21 cellular contexts compared by ENCODE assay signal in the genomic region with DNA sequence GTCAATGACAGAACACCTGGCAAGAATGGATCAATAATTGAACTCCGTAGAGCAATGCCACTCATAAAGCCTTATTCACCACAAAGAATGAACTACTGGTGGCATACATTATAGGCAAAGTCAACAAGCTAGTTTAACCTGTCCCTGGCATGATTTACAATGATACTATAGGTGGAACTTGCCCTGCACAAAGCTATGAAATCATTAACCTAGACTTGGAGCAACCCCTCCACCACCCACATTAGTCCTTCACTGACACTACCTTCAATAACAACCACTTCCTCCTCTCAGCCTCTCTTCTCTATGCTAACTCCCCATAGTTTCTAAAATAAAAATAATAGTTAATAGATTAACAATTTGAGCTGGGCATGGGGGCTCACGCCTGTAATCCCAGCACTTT.
DNase-seq lines count a peak whose midpoint lies in the region; ATAC-seq, FAIRE-seq and TF ChIP-seq lines count a peak whose summit lies in the region.
"Had no signal": no experiment of that assay in that cellular context is flagged by ENCODE, and none has a peak within 500 bp of the region (broad histone marks: within the 10 kb centered on the region; RNA-seq: fewer than 3 reads in every experiment).

No MANE protein-coding gene starts in this region.

- H3K27ac ChIP-seq in mucosa of rectum (ENCODE audit: low read depth in 2 of 2, low read length in 2 of 2) = peak overlapping the region; percentile 10 to 63
- H3K27ac ChIP-seq: 22Rv1, gastrocnemius medialis, neutrophil, SK-N-MC, suprapubic skin had no signal

- peak overlapping the region; percentile 14 to 26 for H3K4me3 ChIP-seq in mucosa of rectum (ENCODE audit: low read length in 2 of 2)
- H3K4me3 ChIP-seq: gastrocnemius medialis, SK-N-MC, suprapubic skin had no signal

- no peak for TF ChIP-seq POLR2A in H54 (IDR thresholded peaks at IDR 0.05; ENCODE audit: low read depth, low read length)

- ATAC-seq in HG02798 (IDR thresholded peaks at IDR 0.05; ENCODE audit: poor library complexity, unreplicated experiment) = no peak
- ATAC-seq: activated naive CD8-positive, alpha-beta T cell treated with anti-CD3 and anti-CD28 coated beads, Interleukin-2, amount 50 U/mL, for 24 hours; activated T-cell treated with anti-CD3 and anti-CD28 coated beads, Interleukin-2, amount 50 U/mL, for 72 hours; gastrocnemius medialis; left cardiac atrium had no signal

- peak; percentile 33 for DNase-seq in DMS153 (lab: John Stamatoyannopoulos, UW)
- no peak for DNase-seq in DMS153 treated with DMSO at 0.1 percent for 48 hours (lab: John Stamatoyannopoulos, UW; ENCODE audit: unreplicated experiment)
- no peak for DNase-seq in H54 (ENCODE audit: insufficient read length, low spot score)
- peak; percentile 66 for DNase-seq in NCI-H345 treated with DMSO at 0.1 percent for 48 hours (lab: John Stamatoyannopoulos, UW; ENCODE audit: unreplicated experiment)
- no peak for DNase-seq in stimulated activated CD4-positive, alpha-beta T cell treated with anti-CD3 and anti-CD28 coated beads, Interleukin-4, amount 100 ng/mL, for 24 hours
- DNase-seq in activated effector memory CD4-positive, alpha-beta T cell treated with Interleukin-2 at 50 U/mL for 16 hours = no peak
- DNase-seq: activated CD4-positive, CD25-positive, alpha-beta regulatory T cell treated with anti-CD3 and anti-CD28 coated beads, Interleukin-2, amount 50 U/mL, for 72 hours; activated CD8-positive, alpha-beta memory T cell treated with anti-CD3 and anti-CD28 coated beads for 24 hours; activated naive CD8-positive, alpha-beta T cell treated with anti-CD3 and anti-CD28 coated beads, Interleukin-2, amount 50 U/mL, for 24 hours; activated T-cell treated with anti-CD3 and anti-CD28 coated beads, Interleukin-2, amount 50 U/mL, for 72 hours; gastrocnemius medialis; HFFc6; left cardiac atrium; MV-4-11 had no signal

- H3K27me3 ChIP-seq in mucosa of rectum (ENCODE audit: control insufficient read depth in 2 of 2, insufficient read depth in 2 of 2, low read length in 2 of 2) = no peaks in the 10 kb centered on the region
- H3K27me3 ChIP-seq: gastrocnemius medialis, neutrophil, suprapubic skin had no signal

- peak; percentile 45 for FAIRE-seq in H54 (lab: Jason Lieb, UNC)
- FAIRE-seq: bronchial epithelial cell had no signal

- no peak overlapping the region for H3K9ac ChIP-seq in mucosa of rectum (ENCODE audit: low read depth in 1 of 2, low read length in 2 of 2)

- peaks cover 0 to 4% of the 10 kb centered on the region in 2 donors for H3K36me3 ChIP-seq in mucosa of rectum (ENCODE audit: control insufficient read depth in 2 of 2, insufficient read depth in 2 of 2, low read length in 2 of 2)
- H3K36me3 ChIP-seq: gastrocnemius medialis had no signal

- H3K9me3 ChIP-seq in mucosa of rectum (ENCODE audit: control insufficient read depth in 2 of 2, low read length in 2 of 2) = no peaks in the 10 kb centered on the region
- H3K9me3 ChIP-seq: gastrocnemius medialis, neutrophil, suprapubic skin had no signal

- peaks cover 3 to 10% of the 10 kb centered on the region in 2 donors for H3K4me1 ChIP-seq in mucosa of rectum (ENCODE audit: control insufficient read depth in 2 of 2, insufficient read depth in 2 of 2, low read length in 2 of 2)

Comparison
In these comparisons a context has a peak if more than half of its experiments do, and no peak if none do; other contexts are left out.
1. DNase-seq: peak in DMS153 (single experiment) and NCI-H345 treated with DMSO at 0.1 percent for 48 hours (single experiment); none in DMS153 treated with DMSO at 0.1 percent for 48 hours (single experiment), H54 (single experiment), stimulated activated CD4-positive, alpha-beta T cell treated with anti-CD3 and anti-CD28 coated beads, Interleukin-4, amount 100 ng/mL, for 24 hours (single experiment) and activated effector memory CD4-positive, alpha-beta T cell treated with Interleukin-2 at 50 U/mL for 16 hours (single experiment).